In the genomic region with DNA sequence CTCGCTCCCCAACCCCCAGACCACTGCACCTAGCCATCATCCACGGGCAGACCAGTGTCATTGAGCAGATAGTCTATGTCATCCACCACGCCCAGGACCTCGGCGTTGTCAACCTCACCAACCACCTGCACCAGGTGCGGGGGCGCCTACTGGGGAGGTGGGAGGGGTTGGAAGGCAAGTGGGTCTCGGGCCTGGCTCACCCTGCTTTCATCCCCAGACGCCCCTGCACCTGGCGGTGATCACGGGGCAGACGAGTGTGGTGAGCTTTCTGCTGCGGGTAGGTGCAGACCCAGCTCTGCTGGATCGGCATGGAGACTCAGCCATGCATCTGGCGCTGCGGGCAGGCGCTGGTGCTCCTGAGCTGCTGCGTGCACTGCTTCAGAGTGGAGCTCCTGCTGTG, we compare ENCODE assay signal across 2 cellular contexts.
TF ChIP-seq lines count a peak whose summit lies in the region.

No MANE protein-coding gene starts in this region.

TF ChIP-seq in A549, 52 proteins besides CTCF, POLR2A, EP300 and RAD21:
- no peak for TF ChIP-seq MAFK (IDR thresholded peaks at IDR 0.05; ENCODE audit: partially characterized antibody)
- no peak for TF ChIP-seq EHMT2 (IDR thresholded peaks at IDR 0.05; ENCODE audit: low read depth)
- no peak for TF ChIP-seq HOXA7 (CRISPR knock-in tag; IDR thresholded peaks at IDR 0.05)
- TF ChIP-seq FOSL2 (IDR thresholded peaks at IDR 0.05): no peak
- TF ChIP-seq FOSL2 (CRISPR knock-in tag; IDR thresholded peaks at IDR 0.05): no peak

TF ChIP-seq in HCT116, 20 proteins besides CTCF, POLR2A, EP300 and RAD21:
- TF ChIP-seq TCF7L2 (IDR thresholded peaks at IDR 0.05; ENCODE audit: borderline replicate concordance, extremely low read depth, insufficient read depth, insufficient read length) (no peak), POLR2AphosphoS5 (IDR thresholded peaks at IDR 0.05; ENCODE audit: low read depth, low read length) (no peak), ELF1 (IDR thresholded peaks at IDR 0.05; ENCODE audit: borderline replicate concordance, low read depth) (no peak), EGR1 (IDR thresholded peaks at IDR 0.05; ENCODE audit: low read depth) (no peak), SRF (IDR thresholded peaks at IDR 0.05; ENCODE audit: low read depth) (no peak), SP1 (IDR thresholded peaks at IDR 0.05; ENCODE audit: low read depth) (no peak), YY1 (IDR thresholded peaks at IDR 0.05; ENCODE audit: extremely low read depth, insufficient replicate concordance, low read depth, low read length) (no peak), SIN3A (IDR thresholded peaks at IDR 0.05; ENCODE audit: low read depth) (no peak), ZNF274 (IDR thresholded peaks at IDR 0.05; ENCODE audit: low read depth, low read length) (no peak), EZH2 (IDR thresholded peaks at IDR 0.05) (no peak), CBX3 (IDR thresholded peaks at IDR 0.05; ENCODE audit: low read depth) (no peak), EZH2phosphoT487 (IDR thresholded peaks at IDR 0.05; ENCODE audit: borderline replicate concordance) (no peak)
- TF ChIP-seq, protein P1, sequence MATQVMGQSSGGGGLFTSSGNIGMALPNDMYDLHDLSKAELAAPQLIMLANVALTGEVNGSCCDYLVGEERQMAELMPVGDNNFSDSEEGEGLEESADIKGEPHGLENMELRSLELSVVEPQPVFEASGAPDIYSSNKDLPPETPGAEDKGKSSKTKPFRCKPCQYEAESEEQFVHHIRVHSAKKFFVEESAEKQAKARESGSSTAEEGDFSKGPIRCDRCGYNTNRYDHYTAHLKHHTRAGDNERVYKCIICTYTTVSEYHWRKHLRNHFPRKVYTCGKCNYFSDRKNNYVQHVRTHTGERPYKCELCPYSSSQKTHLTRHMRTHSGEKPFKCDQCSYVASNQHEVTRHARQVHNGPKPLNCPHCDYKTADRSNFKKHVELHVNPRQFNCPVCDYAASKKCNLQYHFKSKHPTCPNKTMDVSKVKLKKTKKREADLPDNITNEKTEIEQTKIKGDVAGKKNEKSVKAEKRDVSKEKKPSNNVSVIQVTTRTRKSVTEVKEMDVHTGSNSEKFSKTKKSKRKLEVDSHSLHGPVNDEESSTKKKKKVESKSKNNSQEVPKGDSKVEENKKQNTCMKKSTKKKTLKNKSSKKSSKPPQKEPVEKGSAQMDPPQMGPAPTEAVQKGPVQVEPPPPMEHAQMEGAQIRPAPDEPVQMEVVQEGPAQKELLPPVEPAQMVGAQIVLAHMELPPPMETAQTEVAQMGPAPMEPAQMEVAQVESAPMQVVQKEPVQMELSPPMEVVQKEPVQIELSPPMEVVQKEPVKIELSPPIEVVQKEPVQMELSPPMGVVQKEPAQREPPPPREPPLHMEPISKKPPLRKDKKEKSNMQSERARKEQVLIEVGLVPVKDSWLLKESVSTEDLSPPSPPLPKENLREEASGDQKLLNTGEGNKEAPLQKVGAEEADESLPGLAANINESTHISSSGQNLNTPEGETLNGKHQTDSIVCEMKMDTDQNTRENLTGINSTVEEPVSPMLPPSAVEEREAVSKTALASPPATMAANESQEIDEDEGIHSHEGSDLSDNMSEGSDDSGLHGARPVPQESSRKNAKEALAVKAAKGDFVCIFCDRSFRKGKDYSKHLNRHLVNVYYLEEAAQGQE (IDR thresholded peaks at IDR 0.05; ENCODE audit: low read depth): no peak
- TF ChIP-seq, protein P2, sequence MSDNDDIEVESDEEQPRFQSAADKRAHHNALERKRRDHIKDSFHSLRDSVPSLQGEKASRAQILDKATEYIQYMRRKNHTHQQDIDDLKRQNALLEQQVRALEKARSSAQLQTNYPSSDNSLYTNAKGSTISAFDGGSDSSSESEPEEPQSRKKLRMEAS (IDR thresholded peaks at IDR 0.05): no peak
- TF ChIP-seq, protein P3, sequence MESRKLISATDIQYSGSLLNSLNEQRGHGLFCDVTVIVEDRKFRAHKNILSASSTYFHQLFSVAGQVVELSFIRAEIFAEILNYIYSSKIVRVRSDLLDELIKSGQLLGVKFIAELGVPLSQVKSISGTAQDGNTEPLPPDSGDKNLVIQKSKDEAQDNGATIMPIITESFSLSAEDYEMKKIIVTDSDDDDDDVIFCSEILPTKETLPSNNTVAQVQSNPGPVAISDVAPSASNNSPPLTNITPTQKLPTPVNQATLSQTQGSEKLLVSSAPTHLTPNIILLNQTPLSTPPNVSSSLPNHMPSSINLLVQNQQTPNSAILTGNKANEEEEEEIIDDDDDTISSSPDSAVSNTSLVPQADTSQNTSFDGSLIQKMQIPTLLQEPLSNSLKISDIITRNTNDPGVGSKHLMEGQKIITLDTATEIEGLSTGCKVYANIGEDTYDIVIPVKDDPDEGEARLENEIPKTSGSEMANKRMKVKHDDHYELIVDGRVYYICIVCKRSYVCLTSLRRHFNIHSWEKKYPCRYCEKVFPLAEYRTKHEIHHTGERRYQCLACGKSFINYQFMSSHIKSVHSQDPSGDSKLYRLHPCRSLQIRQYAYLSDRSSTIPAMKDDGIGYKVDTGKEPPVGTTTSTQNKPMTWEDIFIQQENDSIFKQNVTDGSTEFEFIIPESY (IDR thresholded peaks at IDR 0.05; ENCODE audit: extremely low read depth, insufficient replicate concordance, low read length): no peak
- TF ChIP-seq, protein P4, sequence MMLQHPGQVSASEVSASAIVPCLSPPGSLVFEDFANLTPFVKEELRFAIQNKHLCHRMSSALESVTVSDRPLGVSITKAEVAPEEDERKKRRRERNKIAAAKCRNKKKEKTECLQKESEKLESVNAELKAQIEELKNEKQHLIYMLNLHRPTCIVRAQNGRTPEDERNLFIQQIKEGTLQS (IDR thresholded peaks at IDR 0.05): no peak
